8 cellular contexts compared by ENCODE assay signal in the genomic region with DNA sequence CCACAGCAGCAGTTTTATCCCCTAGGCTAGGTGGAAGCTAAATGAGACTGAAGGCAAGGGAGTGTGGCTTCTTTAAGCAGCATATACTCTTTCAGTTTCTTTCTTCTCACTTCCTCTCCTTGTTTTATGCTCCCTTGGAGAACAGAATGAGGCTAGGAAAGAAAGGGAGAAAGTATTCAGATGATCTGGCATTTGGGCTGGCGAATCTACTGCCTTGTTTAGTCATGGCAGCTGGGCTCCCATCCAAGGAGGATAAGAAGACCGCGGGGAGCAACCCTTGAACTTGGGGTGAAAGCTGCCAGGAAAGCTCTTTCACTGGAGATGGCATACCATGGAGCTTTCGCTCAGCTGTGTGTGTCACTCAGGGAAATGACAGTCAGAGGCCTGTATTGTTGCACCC.
DNase-seq lines count a peak whose midpoint lies in the region; ATAC-seq and TF ChIP-seq lines count a peak whose summit lies in the region.

No MANE protein-coding gene starts in this region.

- H3K79me2 ChIP-seq in GM23248 (ENCODE audit: insufficient read depth): no peaks in the 10 kb centered on the region
- no peaks in the 10 kb centered on the region for H3K79me2 ChIP-seq in PC-9 (ENCODE audit: low read depth)
- H3K79me2 ChIP-seq in trophoblast cell (ENCODE audit: control insufficient read depth, insufficient read depth, low read length, poor library complexity): no peaks in the 10 kb centered on the region

- no peak for ATAC-seq in HG03571 (IDR thresholded peaks at IDR 0.05; ENCODE audit: unreplicated experiment)
- no peak for ATAC-seq in GM18517 (IDR thresholded peaks at IDR 0.05; ENCODE audit: unreplicated experiment)

- no peak overlapping the region for H3K4me2 ChIP-seq in GM23248 (ENCODE audit: unreplicated experiment)
- no peak overlapping the region for H3K4me2 ChIP-seq in PC-9
- no peak overlapping the region for H3K4me2 ChIP-seq in trophoblast cell (ENCODE audit: low read length)

- no peak overlapping the region for H4K12ac ChIP-seq in trophoblast cell (ENCODE audit: low read depth, low read length)

- POLR2A ChIA-PET in GM10248 (lab: Yijun Ruan, JAX) (no interaction called here), PC-9 (lab: Charles Lee; ENCODE audit: unreplicated experiment) (no interaction called here)

- H3K27ac ChIP-seq in GM23248 (no peak overlapping the region), PC-9 (no peak overlapping the region), trophoblast cell (ENCODE audit: low read depth, low read length) (no peak overlapping the region)

- no peak overlapping the region for H3K14ac ChIP-seq in trophoblast cell (ENCODE audit: low read length)

- no peak overlapping the region for H3K23ac ChIP-seq in trophoblast cell (ENCODE audit: low read length)

- no peak overlapping the region for H2AK5ac ChIP-seq in trophoblast cell (ENCODE audit: low read length)

- H3K9ac ChIP-seq in GM23248: no peak overlapping the region
- H3K9ac ChIP-seq in trophoblast cell (ENCODE audit: low read length): no peak overlapping the region

- CTCF ChIA-PET in GM10248 (lab: Yijun Ruan, JAX): interaction anchor here (1.5 to 2.7 kb wide), 4 partner anchors 11 to 34 kb away, joined by 4 to 7 read pairs (median 5); no protein-coding TSS in a partner anchor
- CTCF ChIA-PET in PC-9 (lab: Charles Lee): no interaction called here

- no peak overlapping the region for H2BK120ac ChIP-seq in trophoblast cell (ENCODE audit: insufficient read depth, low read length, poor library complexity)

- H2BK5ac ChIP-seq in trophoblast cell (ENCODE audit: low read depth, low read length, poor library complexity): no peak overlapping the region

- H3K4me1 ChIP-seq in GM23248 (ENCODE audit: insufficient read depth): no peaks in the 10 kb centered on the region
- H3K4me1 ChIP-seq in PC-9 (replicated peaks; ENCODE audit: insufficient read depth): no peaks in the 10 kb centered on the region
- H3K4me1 ChIP-seq in trophoblast cell (ENCODE audit: control insufficient read depth in 1 of 2, insufficient read depth in 2 of 2, low read length in 2 of 2): no peaks in the 10 kb centered on the region

- no TSS peak for BruUV-seq in PC-9 (replicated peaks; lab: Mats Ljungman, UMichigan)

- H3K36me3 ChIP-seq in GM23248 (ENCODE audit: low read depth) (no peaks in the 10 kb centered on the region), PC-9 (ENCODE audit: low read depth) (no peaks in the 10 kb centered on the region), trophoblast cell (ENCODE audit: control insufficient read depth in 1 of 2, insufficient read depth in 2 of 2, low read length in 2 of 2) (no peaks in the 10 kb centered on the region)

- H3K27me3 ChIP-seq in GM23248 (replicated peaks; ENCODE audit: insufficient read depth) (peaks cover 12% of the 10 kb centered on the region), PC-9 (ENCODE audit: insufficient read depth, low read depth) (no peaks in the 10 kb centered on the region), trophoblast cell (ENCODE audit: insufficient read depth, low read length) (no peaks in the 10 kb centered on the region)

- no peak overlapping the region for H3K18ac ChIP-seq in trophoblast cell (ENCODE audit: low read length)

- in situ Hi-C loops in GM23248 (cut with MboI): no loop called here

- WGBS in GM23248 (ENCODE audit: low coverage in 1 of 2, low lambda C conversion rate in 2 of 2, missing lambda C conversion rate in 2 of 2), 2 experiments: 26 to 27% methylated on average over 4 of the region's 4 CpGs
- no CpG with 5 or more reads among the region's 4 CpGs for WGBS in trophoblast cell (ENCODE audit: extremely low coverage, insufficient coverage, insufficient read length)

- no peaks in the 10 kb centered on the region for H4K20me1 ChIP-seq in GM23248 (ENCODE audit: insufficient read depth)
- H4K20me1 ChIP-seq in PC-9 (ENCODE audit: insufficient read depth): no peaks in the 10 kb centered on the region

- H3K79me1 ChIP-seq in trophoblast cell (ENCODE audit: low read length): no peaks in the 10 kb centered on the region

- H3K4me3 ChIP-seq in GM23248 (no peak overlapping the region), PC-9 (no peak overlapping the region), trophoblast cell (ENCODE audit: low read depth, low read length) (no peak overlapping the region)

- no peak for TF ChIP-seq CTCF in GM10248 (IDR thresholded peaks at IDR 0.05; ENCODE audit: control extremely low read depth, extremely low read depth, low read depth, missing control alignments)
- no peak for TF ChIP-seq CTCF in PC-9 (conservative IDR thresholded peaks at IDR 0.05)

- no peak overlapping the region for H3K4ac ChIP-seq in trophoblast cell (ENCODE audit: low read depth, low read length)

- no peak overlapping the region for H2BK12ac ChIP-seq in trophoblast cell (ENCODE audit: low read length)

- H2AFZ ChIP-seq in GM23248 (no peak overlapping the region), PC-9 (peak overlapping the region; percentile 52; the same call in 1 of the 2 replicates), trophoblast cell (ENCODE audit: insufficient read depth, low read length, poor library complexity) (no peak overlapping the region)

- H3F3A ChIP-seq in GM23248 (ENCODE audit: insufficient read depth) (no peaks in the 10 kb centered on the region), PC-9 (ENCODE audit: insufficient read depth, low read depth) (no peaks in the 10 kb centered on the region)

- H3K9me2 ChIP-seq in GM23248 (ENCODE audit: insufficient read depth): no peaks in the 10 kb centered on the region
- H3K9me2 ChIP-seq in PC-9 (ENCODE audit: insufficient read depth): no peaks in the 10 kb centered on the region

- H3K9me3 ChIP-seq in GM23248 (ENCODE audit: low read depth): no peaks in the 10 kb centered on the region
- H3K9me3 ChIP-seq in PC-9 (ENCODE audit: insufficient read depth, low read depth): no peaks in the 10 kb centered on the region
- H3K9me3 ChIP-seq in trophoblast cell (ENCODE audit: insufficient read depth, low read depth, low read length): no peaks in the 10 kb centered on the region

- H4K8ac ChIP-seq in trophoblast cell (ENCODE audit: low read depth, low read length): no peak overlapping the region

- DNase-seq in GM10248 (ENCODE audit: extremely low spot score) (peak; percentile 18), GM23248 (peak; percentile 63), PC-9 (peak in 1 of 2 experiments; percentile 31), iris pigment epithelial cell (ENCODE audit: low read depth) (peak; percentile 69), NCI-H128 (lab: John Stamatoyannopoulos, UW; ENCODE audit: unreplicated experiment) (no peak), trophoblast cell (no peak)

- intact Hi-C loops in PC-9 (cut with micrococcal nuclease; ENCODE audit: unreplicated experiment): loop anchor here (1.0 kb wide), 1 partner anchor 9 kb away; no protein-coding TSS in a partner anchor

- no peak overlapping the region for H4K91ac ChIP-seq in trophoblast cell (ENCODE audit: low read depth, low read length)

Comparison
In these comparisons a context has a peak if more than half of its experiments do, and no peak if none do; other contexts are left out.
1. DNase-seq: peak in GM10248 (single experiment), GM23248 (single experiment) and iris pigment epithelial cell (single experiment); none in NCI-H128 (single experiment) and trophoblast cell (0 of 2).